Comparison of ENCODE assay signal across 18 cellular contexts in genomic region chr2:45272549-45273245, GRCh38.
A peak's percentile ranks its signal among the peaks of the same experiment; 100 is the strongest.
DNase-seq lines count a peak whose midpoint lies in the region; ATAC-seq, FAIRE-seq and TF ChIP-seq lines count a peak whose summit lies in the region.
"Had no signal": no experiment of that assay in that cellular context is flagged by ENCODE, and none has a peak within 500 bp of the region (broad histone marks: within the 10 kb centered on the region; RNA-seq: fewer than 3 reads in every experiment).

No MANE protein-coding gene starts in this region.

- H3K27me3 ChIP-seq in HepG2 (ENCODE audit: control insufficient read depth in 1 of 2, insufficient read depth in 2 of 2, low read length in 2 of 2) (peaks cover 0 to 7% of the 10 kb centered on the region in 2 experiments; a peak in 2 of 5 replicates), right lobe of liver (no peaks in the 10 kb centered on the region), body of pancreas (no peaks in the 10 kb centered on the region)
- H3K27me3 ChIP-seq: SJSA1 had no signal

- H3K9me3 ChIP-seq in HepG2 (ENCODE audit: low read length) (no peaks in the 10 kb centered on the region), right lobe of liver (no peaks in the 10 kb centered on the region), body of pancreas (no peaks in the 10 kb centered on the region)
- H3K9me3 ChIP-seq: HAP-1, SJSA1 had no signal

- H3K4me3 ChIP-seq in HepG2 (replicated peaks in 1 of 3; ENCODE audit: insufficient read depth in 1 of 3, low read depth in 2 of 3, low read length in 3 of 3), result no peak overlapping the region; a peak in 1 of 6 replicates
- no peak overlapping the region for H3K4me3 ChIP-seq in right lobe of liver
- no peak overlapping the region for H3K4me3 ChIP-seq in Jurkat, Clone E6-1 (ENCODE audit: low read length)
- H3K4me3 ChIP-seq in body of pancreas, result no peak overlapping the region
- H3K4me3 ChIP-seq: GM12878, GM23248, HAP-1, K562, SJSA1 had no signal

- in situ Hi-C loops in HepG2 (cut with HindIII; ENCODE audit: extremely low pct_ligation_motif_present, low pct_unique_long_range_greater_than_20kb), result no loop called here

- TF ChIP-seq CTCF in HepG2 (CRISPR knock-in tag; IDR thresholded peaks at IDR 0.05), result no peak
- TF ChIP-seq CTCF in right lobe of liver (IDR thresholded peaks at IDR 0.05), result no peak
- TF ChIP-seq CTCF in body of pancreas (IDR thresholded peaks at IDR 0.05), result no peak

- POLR2A ChIA-PET in HepG2 (lab: Yijun Ruan, JAX), result interaction anchor here (0.8 to 5.5 kb wide), 8 partner anchors 10 to 58 kb away, joined by 3 to 85 read pairs (median 7); no protein-coding TSS in a partner anchor

- DNase-seq in HepG2 (ENCODE audit: low spot score), result peak; percentile 54
- no peak for DNase-seq in right lobe of liver
- DNase-seq in Jurkat, Clone E6-1 (ENCODE audit: low read depth, low spot score), result peak; percentile 31
- no peak for DNase-seq in body of pancreas
- no peak for DNase-seq in activated CD4-positive, alpha-beta T cell treated with anti-CD3 and anti-CD28 coated beads, Interleukin-2, amount 50 U/mL, for 4 hours
- no peak for DNase-seq in activated CD8-positive, alpha-beta memory T cell treated with anti-CD3 and anti-CD28 coated beads, Interleukin-2, amount 50 U/mL, for 4 hours
- no peak for DNase-seq in NCI-H524 treated with DMSO at 0.1 percent for 48 hours (lab: John Stamatoyannopoulos, UW)
- DNase-seq: C1 segment of cervical spinal cord, GM23248, NCI-H2171 treated with DMSO at 0.1 percent for 48 hours, NCI-H446, SW 1271, T-helper 2 cell had no signal

- ATAC-seq in HepG2 (no peak), right lobe of liver (no peak), body of pancreas (no peak)
- ATAC-seq: GM12878, K562, Panc1 had no signal

- no peak for TF ChIP-seq EP300 in HepG2 (IDR thresholded peaks at IDR 0.05; ENCODE audit: low read depth in 2 of 2, low read length in 2 of 2)
- TF ChIP-seq EP300 in HepG2 (CRISPR knock-in tag; IDR thresholded peaks at IDR 0.05; ENCODE audit: borderline replicate concordance), result no peak

- H2AFZ ChIP-seq in HepG2 (ENCODE audit: low read length), result no peak overlapping the region
- H2AFZ ChIP-seq: GM23248 had no signal

- H3K9ac ChIP-seq in HepG2 (ENCODE audit: insufficient read depth, low read depth, low read length), result no peak overlapping the region; the same call in 1 of the 2 replicates
- H3K9ac ChIP-seq: GM23248 had no signal

- CTCF ChIA-PET in HepG2 (lab: Yijun Ruan, JAX; ENCODE audit: low intra/inter-chr PET ratio, low total read pairs), result no interaction called here

- no TSS peak for BruUV-seq in HepG2 (replicated peaks; lab: Mats Ljungman, UMichigan)

- H3K4me2 ChIP-seq in HepG2 (ENCODE audit: low read depth, low read length), result peak overlapping the region; percentile 73

- H3K27ac ChIP-seq in HepG2 (ENCODE audit: extremely low read length, insufficient read depth, low read length) (no peak overlapping the region), right lobe of liver (no peak overlapping the region), body of pancreas (peak overlapping the region in 3 of 4 donors; percentile 64 to 81 (median 78))
- H3K27ac ChIP-seq: GM23248, SJSA1 had no signal

- intact Hi-C loops in HepG2 (cut with micrococcal nuclease; ENCODE audit: unreplicated experiment), result loop anchor here (1.0 kb wide), 2 partner anchors 28 to 197 kb away; no protein-coding TSS in a partner anchor
- intact Hi-C loops in right lobe of liver (cut with DNase I), result no loop called here
- intact Hi-C loops in body of pancreas (cut with DNase I), result no loop called here

- TF ChIP-seq RAD21 in HepG2 (CRISPR knock-in tag; IDR thresholded peaks at IDR 0.05), result no peak

- no peaks in the 10 kb centered on the region for H4K20me1 ChIP-seq in HepG2 (ENCODE audit: insufficient read depth, low read length)

- H3K4me1 ChIP-seq in HepG2 (ENCODE audit: insufficient read depth, low read length) (peaks cover 86% of the 10 kb centered on the region), right lobe of liver (peaks cover 0 to 36% (median 17%) of the 10 kb centered on the region in 4 donors), body of pancreas (peaks cover 59% of the 10 kb centered on the region)
- H3K4me1 ChIP-seq: HAP-1 had no signal

- TF ChIP-seq POLR2A in HepG2 (IDR thresholded peaks at IDR 0.05; ENCODE audit: insufficient read depth in 1 of 2, low read depth in 2 of 2, low read length in 2 of 2) (no peak), right lobe of liver (IDR thresholded peaks at IDR 0.05) (no peak), body of pancreas (IDR thresholded peaks at IDR 0.05) (no peak)

- H3K36me3 ChIP-seq in HepG2 (replicated peaks in 1 of 2; ENCODE audit: control insufficient read depth in 1 of 2, insufficient read depth in 2 of 2, low read length in 2 of 2), result no peaks in the 10 kb centered on the region
- H3K36me3 ChIP-seq in right lobe of liver, result no peaks in the 10 kb centered on the region
- H3K36me3 ChIP-seq in body of pancreas (replicated peaks in 1 of 2; ENCODE audit: insufficient read depth in 1 of 2, low read depth in 2 of 2), result no peaks in the 10 kb centered on the region
- H3K36me3 ChIP-seq: HAP-1, SJSA1 had no signal

- no peak for FAIRE-seq in HepG2 (lab: Jason Lieb, UNC)
- FAIRE-seq: GM12878, K562 had no signal

- 43% methylated on average over 2 of the region's 2 CpGs for WGBS in HepG2 (ENCODE audit: low lambda C conversion rate)
- 40% methylated on average over 1 of the region's 2 CpGs for WGBS in right lobe of liver (ENCODE audit: insufficient coverage, low coverage, low lambda C conversion rate, missing lambda C conversion rate)
- WGBS in body of pancreas, 2 donors, result 49 to 57% methylated on average over 2 of the region's 2 CpGs

- H3K79me2 ChIP-seq in HepG2 (ENCODE audit: insufficient read depth, low read length), result no peaks in the 10 kb centered on the region

TF ChIP-seq in HepG2, 621 proteins besides CTCF, POLR2A, EP300 and RAD21 (continues in another document):
- no peak for TF ChIP-seq SIN3A (IDR thresholded peaks at IDR 0.05; ENCODE audit: borderline replicate concordance, low read depth, low read length)
- no peak for TF ChIP-seq SOX6 (IDR thresholded peaks at IDR 0.05)
- 0 out of 2 replicates have a peak, but pooled peaks have one; percentile 32 for TF ChIP-seq SOX6 (CRISPR knock-in tag; IDR thresholded peaks at IDR 0.05)
- no peak for TF ChIP-seq ATF2 (CRISPR knock-in tag; IDR thresholded peaks at IDR 0.05)
- no peak for TF ChIP-seq TRAFD1 (CRISPR knock-in tag; IDR thresholded peaks at IDR 0.05; ENCODE audit: borderline replicate concordance)
- peak; percentile 31 for TF ChIP-seq ZEB1 (IDR thresholded peaks at IDR 0.05; ENCODE audit: insufficient replicate concordance, low read depth)
- TF ChIP-seq, protein P1, sequence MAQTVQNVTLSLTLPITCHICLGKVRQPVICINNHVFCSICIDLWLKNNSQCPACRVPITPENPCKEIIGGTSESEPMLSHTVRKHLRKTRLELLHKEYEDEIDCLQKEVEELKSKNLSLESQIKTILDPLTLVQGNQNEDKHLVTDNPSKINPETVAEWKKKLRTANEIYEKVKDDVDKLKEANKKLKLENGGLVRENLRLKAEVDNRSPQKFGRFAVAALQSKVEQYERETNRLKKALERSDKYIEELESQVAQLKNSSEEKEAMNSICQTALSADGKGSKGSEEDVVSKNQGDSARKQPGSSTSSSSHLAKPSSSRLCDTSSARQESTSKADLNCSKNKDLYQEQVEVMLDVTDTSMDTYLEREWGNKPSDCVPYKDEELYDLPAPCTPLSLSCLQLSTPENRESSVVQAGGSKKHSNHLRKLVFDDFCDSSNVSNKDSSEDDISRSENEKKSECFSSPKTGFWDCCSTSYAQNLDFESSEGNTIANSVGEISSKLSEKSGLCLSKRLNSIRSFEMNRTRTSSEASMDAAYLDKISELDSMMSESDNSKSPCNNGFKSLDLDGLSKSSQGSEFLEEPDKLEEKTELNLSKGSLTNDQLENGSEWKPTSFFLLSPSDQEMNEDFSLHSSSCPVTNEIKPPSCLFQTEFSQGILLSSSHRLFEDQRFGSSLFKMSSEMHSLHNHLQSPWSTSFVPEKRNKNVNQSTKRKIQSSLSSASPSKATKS (CRISPR knock-in tag; IDR thresholded peaks at IDR 0.05), result no peak

Comparison
In these comparisons a context has a peak if more than half of its experiments do, and no peak if none do; other contexts are left out.
1. DNase-seq: peak in HepG2 (single experiment) and Jurkat, Clone E6-1 (single experiment); none in right lobe of liver (0 of 3), body of pancreas (0 of 4), activated CD4-positive, alpha-beta T cell treated with anti-CD3 and anti-CD28 coated beads, Interleukin-2, amount 50 U/mL, for 4 hours (0 of 2), activated CD8-positive, alpha-beta memory T cell treated with anti-CD3 and anti-CD28 coated beads, Interleukin-2, amount 50 U/mL, for 4 hours (single experiment) and NCI-H524 treated with DMSO at 0.1 percent for 48 hours (single experiment).
2. H3K27ac ChIP-seq: peak in body of pancreas (3 of 4); none in HepG2 (single experiment) and right lobe of liver (0 of 3).